Comparison of ENCODE assay signal across 17 cellular contexts in the genomic region with DNA sequence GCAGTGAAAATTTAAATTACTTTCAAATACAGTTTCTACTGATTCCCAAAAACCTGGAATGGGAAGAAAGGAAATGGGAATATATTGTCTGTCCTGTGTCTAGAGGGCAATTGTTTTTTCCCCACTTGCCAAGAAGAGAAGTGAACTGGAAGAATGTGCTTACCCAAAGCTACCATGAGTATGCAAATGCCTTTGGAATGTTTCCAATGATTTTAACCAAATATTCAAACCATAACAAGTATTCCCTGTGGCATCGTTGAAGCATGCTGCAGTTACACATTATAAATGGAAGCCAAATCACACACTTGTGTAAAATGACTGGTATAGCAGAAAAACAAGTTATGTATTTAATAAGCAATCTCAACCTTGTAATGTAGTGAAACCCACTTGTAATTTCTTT.
"Had no signal": no experiment of that assay in that cellular context is flagged by ENCODE, and none has a peak within 500 bp of the region (broad histone marks: within the 10 kb centered on the region; RNA-seq: fewer than 3 reads in every experiment).

No MANE protein-coding gene starts in this region.

- ATAC-seq: gastroesophageal sphincter; heart right ventricle; left ventricle myocardium superior; stimulated activated naive CD8-positive, alpha-beta T cell treated with anti-CD3 and anti-CD28 coated beads, Interleukin-15, amount 100 ng/mL, for 72 hours had no signal

- H3K36me3 ChIP-seq: gastroesophageal sphincter, heart right ventricle, right atrium auricular region, vagina had no signal

- H3K27me3 Mint-ChIP-seq: activated naive CD8-positive, alpha-beta T cell; central memory CD8-positive, alpha-beta T cell; stimulated activated naive CD8-positive, alpha-beta T cell treated with anti-CD3 and anti-CD28 coated beads, Interleukin-15, amount 100 ng/mL, for 72 hours had no signal

- FAIRE-seq: TTC549 had no signal

- H3K27ac ChIP-seq: gastroesophageal sphincter, heart right ventricle, right atrium auricular region, vagina had no signal

- DNase-seq: activated CD4-positive, alpha-beta T cell treated with anti-CD3 and anti-CD28 coated beads, Interleukin-2, amount 50 U/mL, for 48 hours; activated gamma-delta T cell treated with Interleukin-2 at 50 U/mL for 16 hours; amniotic stem cell; cortex of kidney; heart right ventricle; kidney glomerular epithelial cell; left ventricle myocardium superior; occipital lobe; stimulated activated CD4-positive, alpha-beta T cell treated with anti-CD3 and anti-CD28 coated beads, Interleukin-4, amount 100 ng/mL, for 1 hour; stimulated activated naive CD8-positive, alpha-beta T cell treated with anti-CD3 and anti-CD28 coated beads, Interleukin-15, amount 100 ng/mL, for 72 hours had no signal

- H3K4me1 ChIP-seq: gastroesophageal sphincter, heart right ventricle, right atrium auricular region, vagina had no signal

- H3K27ac Mint-ChIP-seq: activated naive CD8-positive, alpha-beta T cell; stimulated activated naive CD8-positive, alpha-beta T cell treated with anti-CD3 and anti-CD28 coated beads, Interleukin-15, amount 100 ng/mL, for 72 hours; T-helper 2 cell treated with Interferon-gamma antibody and Interleukin-4, amounts not matched to agents 5 μg/mL and 100 μg/mL, for 36 hours had no signal

- H3K9me3 Mint-ChIP-seq: stimulated activated naive CD8-positive, alpha-beta T cell treated with anti-CD3 and anti-CD28 coated beads, Interleukin-15, amount 100 ng/mL, for 72 hours; T-helper 2 cell treated with Interferon-gamma antibody and Interleukin-4, amounts not matched to agents 5 μg/mL and 100 μg/mL, for 36 hours had no signal

- H3K36me3 Mint-ChIP-seq: activated naive CD8-positive, alpha-beta T cell had no signal

- H3K4me1 Mint-ChIP-seq: central memory CD8-positive, alpha-beta T cell; stimulated activated naive CD8-positive, alpha-beta T cell treated with anti-CD3 and anti-CD28 coated beads, Interleukin-15, amount 100 ng/mL, for 72 hours had no signal

- H3K9me3 ChIP-seq: gastroesophageal sphincter, heart right ventricle, right atrium auricular region, vagina had no signal

- H3K27me3 ChIP-seq: gastroesophageal sphincter, heart right ventricle, right atrium auricular region, vagina had no signal

- H3K4me3 Mint-ChIP-seq: activated naive CD8-positive, alpha-beta T cell; central memory CD8-positive, alpha-beta T cell; stimulated activated naive CD8-positive, alpha-beta T cell treated with anti-CD3 and anti-CD28 coated beads, Interleukin-15, amount 100 ng/mL, for 72 hours; T-helper 2 cell treated with Interferon-gamma antibody and Interleukin-4, amounts not matched to agents 5 μg/mL and 100 μg/mL, for 36 hours had no signal

- H3K4me3 ChIP-seq: gastroesophageal sphincter, heart right ventricle, right atrium auricular region, vagina had no signal
